In the genomic region with DNA sequence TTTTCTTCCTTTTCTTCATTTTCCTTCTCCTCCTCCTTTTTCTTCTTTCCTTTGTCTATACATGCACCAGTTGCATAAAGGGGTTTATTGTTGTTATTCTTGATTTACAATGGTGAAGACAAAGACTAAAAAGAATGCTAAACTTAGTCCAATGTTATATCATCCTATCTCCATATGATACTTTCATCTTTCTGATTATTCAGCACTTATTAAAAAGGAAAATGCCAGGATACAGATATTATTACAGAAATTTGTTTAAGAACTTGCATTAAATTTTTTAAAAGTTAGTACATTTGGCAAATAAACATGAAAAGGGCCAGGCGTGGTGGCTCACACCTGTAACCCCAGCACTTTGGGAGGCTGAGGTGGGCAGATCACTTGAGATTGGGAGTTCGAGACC, we compare ENCODE assay signal across 4 cellular contexts.
TF ChIP-seq lines count a peak whose summit lies in the region.

No MANE protein-coding gene starts in this region.

TF ChIP-seq in HepG2, 621 proteins besides CTCF, POLR2A, EP300 and RAD21:
- TF ChIP-seq MAFF (IDR thresholded peaks at IDR 0.05; ENCODE audit: low read depth, low read length), result peak; percentile 45; the same call in 1 of the 2 replicates
- TF ChIP-seq, protein P1, sequence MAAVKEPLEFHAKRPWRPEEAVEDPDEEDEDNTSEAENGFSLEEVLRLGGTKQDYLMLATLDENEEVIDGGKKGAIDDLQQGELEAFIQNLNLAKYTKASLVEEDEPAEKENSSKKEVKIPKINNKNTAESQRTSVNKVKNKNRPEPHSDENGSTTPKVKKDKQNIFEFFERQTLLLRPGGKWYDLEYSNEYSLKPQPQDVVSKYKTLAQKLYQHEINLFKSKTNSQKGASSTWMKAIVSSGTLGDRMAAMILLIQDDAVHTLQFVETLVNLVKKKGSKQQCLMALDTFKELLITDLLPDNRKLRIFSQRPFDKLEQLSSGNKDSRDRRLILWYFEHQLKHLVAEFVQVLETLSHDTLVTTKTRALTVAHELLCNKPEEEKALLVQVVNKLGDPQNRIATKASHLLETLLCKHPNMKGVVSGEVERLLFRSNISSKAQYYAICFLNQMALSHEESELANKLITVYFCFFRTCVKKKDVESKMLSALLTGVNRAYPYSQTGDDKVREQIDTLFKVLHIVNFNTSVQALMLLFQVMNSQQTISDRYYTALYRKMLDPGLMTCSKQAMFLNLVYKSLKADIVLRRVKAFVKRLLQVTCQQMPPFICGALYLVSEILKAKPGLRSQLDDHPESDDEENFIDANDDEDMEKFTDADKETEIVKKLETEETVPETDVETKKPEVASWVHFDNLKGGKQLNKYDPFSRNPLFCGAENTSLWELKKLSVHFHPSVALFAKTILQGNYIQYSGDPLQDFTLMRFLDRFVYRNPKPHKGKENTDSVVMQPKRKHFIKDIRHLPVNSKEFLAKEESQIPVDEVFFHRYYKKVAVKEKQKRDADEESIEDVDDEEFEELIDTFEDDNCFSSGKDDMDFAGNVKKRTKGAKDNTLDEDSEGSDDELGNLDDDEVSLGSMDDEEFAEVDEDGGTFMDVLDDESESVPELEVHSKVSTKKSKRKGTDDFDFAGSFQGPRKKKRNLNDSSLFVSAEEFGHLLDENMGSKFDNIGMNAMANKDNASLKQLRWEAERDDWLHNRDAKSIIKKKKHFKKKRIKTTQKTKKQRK (IDR thresholded peaks at IDR 0.05; ENCODE audit: low read length), result no peak
- peak; percentile 29 to 59; a peak in 3 of 4 replicates for TF ChIP-seq MAFK (conservative IDR thresholded peaks at IDR 0.05 in 1 of 2, IDR thresholded peaks at IDR 0.05 in 1 of 2; ENCODE audit: low read length in 2 of 2)

TF ChIP-seq in A549, 52 proteins besides CTCF, POLR2A, EP300 and RAD21:
- TF ChIP-seq ELK1 (IDR thresholded peaks at IDR 0.05; ENCODE audit: low read depth, low read length), result no peak
- TF ChIP-seq MAFK (IDR thresholded peaks at IDR 0.05; ENCODE audit: partially characterized antibody), result peak; percentile 62

TF ChIP-seq in IMR-90, 13 proteins besides CTCF, POLR2A, EP300 and RAD21:
- TF ChIP-seq MAFK (IDR thresholded peaks at IDR 0.05; ENCODE audit: low read depth, low read length), result peak; percentile 47
- no peak for TF ChIP-seq RFX5 (IDR thresholded peaks at IDR 0.05; ENCODE audit: low read depth, low read length)

TF ChIP-seq in K562, 482 proteins besides CTCF, POLR2A, EP300 and RAD21:
- peak; percentile 12; the same call in 1 of the 2 replicates for TF ChIP-seq C11orf30 (IDR thresholded peaks at IDR 0.05; ENCODE audit: low read depth)
- TF ChIP-seq ADNP (tag; IDR thresholded peaks at IDR 0.05), result no peak
- no peak for TF ChIP-seq ZNF124 (CRISPR knock-in tag; IDR thresholded peaks at IDR 0.05)
- TF ChIP-seq U2AF1 (optimal IDR thresholded peaks at IDR 0.05; ENCODE audit: low read depth, low read length), result no peak
- peak; percentile 32; the same call in 1 of the 2 replicates for TF ChIP-seq ZNF316 (IDR thresholded peaks at IDR 0.05)
